ENCODE assay signal across 25 cellular contexts in the genomic region with DNA sequence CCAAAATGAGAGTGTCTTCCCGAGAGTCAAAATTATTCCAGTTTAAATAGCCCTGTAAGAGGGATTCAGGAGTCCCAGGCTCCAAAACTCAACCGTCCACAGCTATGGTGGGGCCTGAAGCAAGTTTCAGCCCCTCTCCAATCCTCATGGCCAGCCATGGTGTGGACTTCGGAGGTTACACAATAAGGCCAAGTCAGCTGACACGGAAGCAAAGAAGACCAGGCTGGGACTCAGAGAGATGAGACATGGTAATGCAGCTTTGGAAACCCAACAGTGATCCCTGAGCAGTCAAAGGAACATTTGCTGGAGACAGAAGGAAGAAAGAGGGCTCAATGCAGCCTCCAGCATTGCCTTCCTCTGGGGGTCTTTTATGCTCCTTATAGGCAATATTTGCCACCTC.
"Had no signal": no experiment of that assay in that cellular context is flagged by ENCODE, and none has a peak within 500 bp of the region (broad histone marks: within the 10 kb centered on the region; RNA-seq: fewer than 3 reads in every experiment).

No MANE protein-coding gene starts in this region.

- DNase-seq: Karpas-422, KBM-7, MG63, NCI-H1092, NCI-H1105 treated with DMSO at 0.1 percent for 48 hours, NCI-H1417 treated with DMSO at 0.1 percent for 48 hours, NCI-H146, NCI-H187, NCI-H2029, NCI-H2081 treated with DMSO at 0.1 percent for 48 hours, NCI-H2171, NCI-H226, NCI-H446, NCI-H510A, NCI-H524 treated with DMSO at 0.1 percent for 48 hours, NCI-H69, NCI-H774, SHP77, SK-N-SH, SW 1271 had no signal

- H3K9me3 ChIP-seq: SK-N-SH had no signal

- H3K27ac ChIP-seq: HL-60, RWPE1 had no signal

- FAIRE-seq: HTR-8/SVneo had no signal

- H3K36me3 ChIP-seq: MG63 had no signal

- ATAC-seq: Panc1 had no signal

- H3K9me2 ChIP-seq: SK-N-SH had no signal

- H3K4me3 ChIP-seq: MG63 had no signal

- H3K27ac Mint-ChIP-seq: IgD-negative memory B cell had no signal

- H3K4me3 Mint-ChIP-seq: IgD-negative memory B cell had no signal

- H3K4me2 ChIP-seq: SK-N-SH had no signal

- H3K36me3 Mint-ChIP-seq: IgD-negative memory B cell had no signal

- H3K9ac ChIP-seq: SK-N-SH had no signal
